In genomic region chr9:128420651-128421473, GRCh38 we compare ENCODE assay signal across 1 cellular context.
TF ChIP-seq lines count a peak whose summit lies in the region.

TSS of gene CERCAM (plus strand) at chr9:128420857. CDS start at chr9:128420878, 21 bp downstream.

TF ChIP-seq in HepG2, 621 proteins besides CTCF, POLR2A, EP300 and RAD21 (continued from another document and continues in another):
- TF ChIP-seq GRHL1 (CRISPR knock-in tag; conservative IDR thresholded peaks at IDR 0.05), result no peak
- 0 out of 2 replicates have a peak, but pooled peaks have one; percentile 4 for TF ChIP-seq GFI1 (CRISPR knock-in tag; IDR thresholded peaks at IDR 0.05; ENCODE audit: borderline replicate concordance)
- peak; percentile 88 for TF ChIP-seq SKI (IDR thresholded peaks at IDR 0.05; ENCODE audit: partially characterized antibody)
- TF ChIP-seq HMGXB4 (CRISPR knock-in tag; IDR thresholded peaks at IDR 0.05; ENCODE audit: borderline replicate concordance in 1 of 2, low read depth in 1 of 2), result peak; percentile 43 to 44; a peak in 2 of 4 replicates
- TF ChIP-seq ZNF546 (CRISPR knock-in tag; conservative IDR thresholded peaks at IDR 0.05), result no peak
- TF ChIP-seq STAT6 (CRISPR knock-in tag; IDR thresholded peaks at IDR 0.05; ENCODE audit: borderline replicate concordance), result no peak
- TF ChIP-seq ONECUT2 (CRISPR knock-in tag; IDR thresholded peaks at IDR 0.05), result no peak
- TF ChIP-seq CBX2 (IDR thresholded peaks at IDR 0.05; ENCODE audit: low read depth, low read length), result no peak
- TF ChIP-seq CBX2 (CRISPR knock-in tag; IDR thresholded peaks at IDR 0.05; ENCODE audit: low read depth), result no peak
- TF ChIP-seq ZNF780A (CRISPR knock-in tag; IDR thresholded peaks at IDR 0.05), result no peak
- no peak for TF ChIP-seq ELF4 (CRISPR knock-in tag; IDR thresholded peaks at IDR 0.05; ENCODE audit: borderline replicate concordance)
- TF ChIP-seq KDM2A (CRISPR knock-in tag; IDR thresholded peaks at IDR 0.05; ENCODE audit: borderline replicate concordance, low read depth), result peak; percentile 49; the same call in 1 of the 2 replicates
- no peak for TF ChIP-seq ZNF644 (CRISPR knock-in tag; IDR thresholded peaks at IDR 0.05; ENCODE audit: low read depth)
- no peak for TF ChIP-seq BCLAF1 (IDR thresholded peaks at IDR 0.05)
- TF ChIP-seq TP53 (CRISPR knock-in tag; conservative IDR thresholded peaks at IDR 0.05), result no peak
- no peak for TF ChIP-seq MYC (CRISPR knock-in tag; IDR thresholded peaks at IDR 0.05; ENCODE audit: borderline replicate concordance)
- TF ChIP-seq RBM39 (IDR thresholded peaks at IDR 0.05; ENCODE audit: low read depth, low read length, poor library complexity, severe bottlenecking), result peak; percentile 3
- no peak for TF ChIP-seq ZNF468 (CRISPR knock-in tag; IDR thresholded peaks at IDR 0.05)
- no peak for TF ChIP-seq FOXK1 (CRISPR knock-in tag; IDR thresholded peaks at IDR 0.05; ENCODE audit: borderline replicate concordance, low read depth)
- TF ChIP-seq ZNF138 (CRISPR knock-in tag; IDR thresholded peaks at IDR 0.05; ENCODE audit: low read depth), result peak; percentile 17; the same call in 1 of the 2 replicates
- TF ChIP-seq ATF7 (IDR thresholded peaks at IDR 0.05), result no peak
- no peak for TF ChIP-seq ATF7 (CRISPR knock-in tag; IDR thresholded peaks at IDR 0.05)
- TF ChIP-seq ZMAT5 (CRISPR knock-in tag; IDR thresholded peaks at IDR 0.05; ENCODE audit: borderline replicate concordance, low read depth), result no peak
- peak; percentile 58 for TF ChIP-seq ZNF687 (CRISPR knock-in tag; IDR thresholded peaks at IDR 0.05)
- TF ChIP-seq ZBTB21 (CRISPR knock-in tag; IDR thresholded peaks at IDR 0.05), result no peak
- TF ChIP-seq ZNF572 (CRISPR knock-in tag; IDR thresholded peaks at IDR 0.05), result 0 out of 2 replicates have a peak, but pooled peaks have one; percentile 83
- TF ChIP-seq RBM22 (optimal IDR thresholded peaks at IDR 0.05; ENCODE audit: low read length), result no peak
- TF ChIP-seq ZNF335 (CRISPR knock-in tag; IDR thresholded peaks at IDR 0.05), result no peak
- no peak for TF ChIP-seq TBP (CRISPR knock-in tag; IDR thresholded peaks at IDR 0.05)
- no peak for TF ChIP-seq KLF9 (CRISPR knock-in tag; IDR thresholded peaks at IDR 0.05; ENCODE audit: low read depth)
- TF ChIP-seq ZNF7 (CRISPR knock-in tag; IDR thresholded peaks at IDR 0.05), result no peak
- TF ChIP-seq FOXP4 (CRISPR knock-in tag; IDR thresholded peaks at IDR 0.05), result no peak
- no peak for TF ChIP-seq ZNF17 (CRISPR knock-in tag; IDR thresholded peaks at IDR 0.05)
- TF ChIP-seq SRSF1 (optimal IDR thresholded peaks at IDR 0.05; ENCODE audit: low read depth, low read length), result no peak
- TF ChIP-seq ERF (CRISPR knock-in tag; IDR thresholded peaks at IDR 0.05), result no peak; the same call in 1 of the 2 replicates
- no peak for TF ChIP-seq ZNF703 (CRISPR knock-in tag; IDR thresholded peaks at IDR 0.05; ENCODE audit: borderline replicate concordance)
- peak; percentile 33; the same call in 1 of the 2 replicates for TF ChIP-seq AHR (CRISPR knock-in tag; IDR thresholded peaks at IDR 0.05)
- TF ChIP-seq NFYB (CRISPR knock-in tag; IDR thresholded peaks at IDR 0.05), result no peak
- TF ChIP-seq ZNF33A (CRISPR knock-in tag; IDR thresholded peaks at IDR 0.05; ENCODE audit: borderline replicate concordance), result no peak
- no peak for TF ChIP-seq KMT2A (CRISPR knock-in tag; IDR thresholded peaks at IDR 0.05)
- TF ChIP-seq NKX3-1 (CRISPR knock-in tag; IDR thresholded peaks at IDR 0.05), result no peak
- TF ChIP-seq ZNF350 (CRISPR knock-in tag; IDR thresholded peaks at IDR 0.05; ENCODE audit: borderline replicate concordance, low read depth), result no peak
- TF ChIP-seq ATF2 (CRISPR knock-in tag; IDR thresholded peaks at IDR 0.05), result no peak
- 0 out of 2 replicates have a peak, but pooled peaks have one; percentile 51 for TF ChIP-seq PITX1 (CRISPR knock-in tag; IDR thresholded peaks at IDR 0.05)
- no peak for TF ChIP-seq MEIS1 (CRISPR knock-in tag; IDR thresholded peaks at IDR 0.05; ENCODE audit: borderline replicate concordance)
- TF ChIP-seq JARID2 (CRISPR knock-in tag; IDR thresholded peaks at IDR 0.05; ENCODE audit: insufficient replicate concordance), result no peak
- no peak for TF ChIP-seq ZNF263 (CRISPR knock-in tag; IDR thresholded peaks at IDR 0.05)
- no peak for TF ChIP-seq TERF1 (CRISPR knock-in tag; IDR thresholded peaks at IDR 0.05)
